21 cellular contexts compared by ENCODE assay signal in genomic region chr12:46159239-46159901, GRCh38.
A peak's percentile ranks its signal among the peaks of the same experiment; 100 is the strongest.
DNase-seq lines count a peak whose midpoint lies in the region; ATAC-seq, FAIRE-seq and TF ChIP-seq lines count a peak whose summit lies in the region.
"Had no signal": no experiment of that assay in that cellular context is flagged by ENCODE, and none has a peak within 500 bp of the region (broad histone marks: within the 10 kb centered on the region; RNA-seq: fewer than 3 reads in every experiment).

No MANE protein-coding gene starts in this region.

- ATAC-seq in RWPE2 (ENCODE audit: low read depth) (no peak), naive B cell (ENCODE audit: low read depth in 2 of 2) (no peak)
- ATAC-seq: GM12878, K562, right lobe of liver had no signal

- H3K36me3 ChIP-seq in RWPE2 (ENCODE audit: low read depth): no peaks in the 10 kb centered on the region
- H3K36me3 ChIP-seq in H1 (ENCODE audit: control insufficient read depth in 2 of 4, insufficient read depth in 4 of 4, low read length in 3 of 4): no peaks in the 10 kb centered on the region
- H3K36me3 ChIP-seq in transverse colon: no peaks in the 10 kb centered on the region
- H3K36me3 ChIP-seq in spleen: no peaks in the 10 kb centered on the region
- H3K36me3 ChIP-seq: right lobe of liver had no signal

- in situ Hi-C loops in transverse colon (cut with MboI; ENCODE audit: low pct_ligation_motif_present in 1 of 4, low pct_unique_long_range_greater_than_20kb in 1 of 4, low sequenced_read_pairs in 3 of 4): loop anchor here in 2 of 4 donors (25.0 kb wide), 2 partner anchors 103 to 128 kb away; partner anchors contain the start of gene SLC38A1 (in 1 of the 2)

- no peak overlapping the region for H4K91ac ChIP-seq in H1 (replicated peaks; ENCODE audit: insufficient read length, low read length)

- no peak overlapping the region for H2BK20ac ChIP-seq in H1 (ENCODE audit: low read length)

- H3K9me3 Mint-ChIP-seq in naive B cell: peaks cover 4 to 20% (median 13%) of the 10 kb centered on the region in 7 donors
- H3K9me3 Mint-ChIP-seq: CD4-positive, alpha-beta T cell; dendritic cell treated with granulocyte-macrophage colony-stimulating factor and Interleukin-4, amounts not matched to agents 40 ng/mL and 50 ng/mL, for 4 days had no signal

- POLR2A ChIA-PET in H1 (lab: Charles Lee; ENCODE audit: partially characterized antibody): no interaction called here

- H3K27me3 Mint-ChIP-seq in naive B cell: no peaks in the 10 kb centered on the region
- H3K27me3 Mint-ChIP-seq: activated CD4-positive, alpha-beta memory T cell treated with anti-CD3 and anti-CD28 coated beads for 36 hours; CD4-positive, alpha-beta T cell had no signal

- no peaks in the 10 kb centered on the region for H3K79me2 ChIP-seq in H1 (ENCODE audit: control insufficient read depth in 1 of 2, insufficient read depth in 2 of 2, low read length in 2 of 2)

- FAIRE-seq in H1 (lab: Jason Lieb, UNC): no peak
- FAIRE-seq: islet of Langerhans, K562 had no signal

- TF ChIP-seq RAD21 in H1 (IDR thresholded peaks at IDR 0.05 in 1 of 2, conservative IDR thresholded peaks at IDR 0.05 in 1 of 2; ENCODE audit: low read depth in 2 of 2, low read length in 2 of 2): no peak

- TF ChIP-seq EP300 in H1 (IDR thresholded peaks at IDR 0.05; ENCODE audit: borderline replicate concordance in 1 of 2, low read depth in 2 of 2, low read length in 2 of 2): no peak
- no peak for TF ChIP-seq EP300 in transverse colon (IDR thresholded peaks at IDR 0.05; ENCODE audit: low read depth)

- H2BK120ac ChIP-seq in H1 (replicated peaks; ENCODE audit: low read depth, low read length): no peak overlapping the region

- TF ChIP-seq POLR2A in H1 (IDR thresholded peaks at IDR 0.05; ENCODE audit: control extremely low read depth in 1 of 2, low read depth in 2 of 2, low read length in 2 of 2) (no peak), transverse colon (IDR thresholded peaks at IDR 0.05) (no peak), spleen (IDR thresholded peaks at IDR 0.05) (no peak)

- no peak for DNase-seq in RWPE2 (ENCODE audit: low spot score)
- no peak for DNase-seq in H1 (ENCODE audit: low read depth in 1 of 2, low spot score in 2 of 2)
- no peak for DNase-seq in naive B cell
- DNase-seq in transverse colon: no peak
- DNase-seq in NCI-H2227 treated with DMSO at 0.1 percent for 48 hours (lab: John Stamatoyannopoulos, UW): no peak
- DNase-seq in NCI-H82 (lab: John Stamatoyannopoulos, UW): no peak
- DNase-seq in posterior vena cava (ENCODE audit: low spot score): no peak
- no peak for DNase-seq in spleen
- DNase-seq: activated CD4-positive, alpha-beta memory T cell treated with anti-CD3 and anti-CD28 coated beads for 36 hours; activated CD4-positive, CD25-positive, alpha-beta regulatory T cell; activated gamma-delta T cell treated with Interleukin-2 at 50 U/mL for 16 hours; CD4-positive, alpha-beta T cell; hypothalamus; NCI-H526; occipital lobe; right lobe of liver; substantia nigra had no signal

- H4K8ac ChIP-seq in H1 (ENCODE audit: extremely low read depth, insufficient read depth, low read length): no peak overlapping the region

- H3K9me3 ChIP-seq in RWPE2 (ENCODE audit: severe bottlenecking) (peaks cover 2% of the 10 kb centered on the region), H1 (ENCODE audit: insufficient read depth in 2 of 2, low read depth in 1 of 2, low read length in 1 of 2) (no peaks in the 10 kb centered on the region), transverse colon (no peaks in the 10 kb centered on the region), spleen (peaks cover 0 to 17% (median 12%) of the 10 kb centered on the region in 8 donors)
- H3K9me3 ChIP-seq: right lobe of liver had no signal

- H3K4me2 ChIP-seq in H1 (ENCODE audit: insufficient read depth in 1 of 2, low read depth in 2 of 2, low read length in 2 of 2): no peak overlapping the region

- TF ChIP-seq CTCF in RWPE2 (IDR thresholded peaks at IDR 0.05; ENCODE audit: poor library complexity, severe bottlenecking) (no peak), H1 (IDR thresholded peaks at IDR 0.05; ENCODE audit: control extremely low read depth in 1 of 3, insufficient read depth in 1 of 3, low read depth in 1 of 3, low read length in 3 of 3) (no peak), transverse colon (IDR thresholded peaks at IDR 0.05) (no peak), spleen (IDR thresholded peaks at IDR 0.05 in 8 of 11, conservative IDR thresholded peaks at IDR 0.05 in 3 of 11) (no peak)

- H3K14ac ChIP-seq in H1 (ENCODE audit: insufficient read length): no peak overlapping the region

- H3K4me1 ChIP-seq in RWPE2 (ENCODE audit: insufficient read depth, poor library complexity, severe bottlenecking) (peaks cover 57% of the 10 kb centered on the region), H1 (replicated peaks in 1 of 4; ENCODE audit: control insufficient read depth in 3 of 4, insufficient read depth in 4 of 4, low read length in 3 of 4) (no peaks in the 10 kb centered on the region), transverse colon (peaks cover 0 to 38% (median 22%) of the 10 kb centered on the region in 4 donors), spleen (peaks cover 0 to 14% (median 0%) of the 10 kb centered on the region in 6 donors)
- H3K4me1 ChIP-seq: right lobe of liver had no signal

- H3K79me1 ChIP-seq in H1 (ENCODE audit: low read depth, low read length): no peaks in the 10 kb centered on the region

- no peak overlapping the region for H3K23ac ChIP-seq in H1 (ENCODE audit: insufficient read length)

- H3K4ac ChIP-seq in H1 (replicated peaks; ENCODE audit: insufficient read length, low read depth, low read length): no peak overlapping the region

- H3K9ac ChIP-seq in H1 (replicated peaks in 1 of 4; ENCODE audit: extremely low read depth in 1 of 4, low read depth in 3 of 4, low read length in 3 of 4): no peak overlapping the region

- H3K4me3 ChIP-seq in RWPE2 (ENCODE audit: severe bottlenecking) (no peak overlapping the region), H1 (ENCODE audit: extremely low read depth in 1 of 4, insufficient read depth in 2 of 4, low read depth in 3 of 4, low read length in 4 of 4) (no peak overlapping the region), transverse colon (no peak overlapping the region), spleen (no peak overlapping the region)
- H3K4me3 ChIP-seq: GM12878, K562, right lobe of liver had no signal

- peak overlapping the region; percentile 25; the same call in 1 of the 2 replicates for H2AFZ ChIP-seq in H1 (ENCODE audit: low read length)

- peak overlapping the region; percentile 91 for H3K27ac ChIP-seq in RWPE2 (ENCODE audit: poor library complexity, severe bottlenecking)
- H3K27ac ChIP-seq in H1 (ENCODE audit: low read depth, low read length): no peak overlapping the region
- H3K27ac ChIP-seq in transverse colon: peak overlapping the region; percentile 17 to 76 (median 74)
- no peak overlapping the region for H3K27ac ChIP-seq in spleen
- H3K27ac ChIP-seq: right lobe of liver had no signal

- intact Hi-C loops in transverse colon (cut with DNase I; ENCODE audit: low total_unique reads) (loop anchor here (10.0 kb wide), 1 partner anchor 105 kb away; the partner anchor contains the start of gene SLC38A1), posterior vena cava (cut with DNase I) (no loop called here), spleen (cut with DNase I; ENCODE audit: low total_unique reads) (loop anchor here (10.0 kb wide), 1 partner anchor 145 kb away; no protein-coding TSS in a partner anchor)

- H2BK12ac ChIP-seq in H1 (ENCODE audit: low read depth, low read length): no peak overlapping the region

- no peaks in the 10 kb centered on the region for H4K20me1 ChIP-seq in H1 (replicated peaks in 1 of 2; ENCODE audit: control insufficient read depth in 1 of 2, insufficient read depth in 2 of 2, low read length in 2 of 2)

- peak overlapping the region in 4 of 6 donors; percentile 36 to 66 (median 55) for H3K27ac Mint-ChIP-seq in naive B cell
- H3K27ac Mint-ChIP-seq: activated CD4-positive, alpha-beta memory T cell treated with anti-CD3 and anti-CD28 coated beads for 36 hours; CD4-positive, alpha-beta T cell; dendritic cell treated with granulocyte-macrophage colony-stimulating factor and Interleukin-4, amounts not matched to agents 40 ng/mL and 50 ng/mL, for 4 days had no signal

- CTCF ChIA-PET in H1 (lab: Charles Lee; ENCODE audit: partially characterized antibody): interaction anchor here (0.6 to 1.8 kb wide), 4 partner anchors 9 to 142 kb away, joined by 3 to 4 read pairs (median 4); no protein-coding TSS in a partner anchor

- 96% methylated on average over 2 of the region's 2 CpGs; no CpG with 5 or more reads in 1 of the 2 experiments for WGBS in H1 (ENCODE audit: extremely low coverage in 1 of 2, insufficient coverage in 1 of 2, insufficient read length in 1 of 2, insufficient replicate concordance in 2 of 2, low coverage in 1 of 2, low lambda C conversion rate in 2 of 2, missing lambda C conversion rate in 1 of 2), 2 experiments
- 66 to 86% methylated on average over 2 of the region's 2 CpGs for WGBS in transverse colon (ENCODE audit: low coverage in 1 of 2), 2 donors
- WGBS in spleen, 5 donors: 84 to 94% (median 92%) methylated on average over 2 of the region's 2 CpGs

- no peak overlapping the region for H2BK5ac ChIP-seq in H1 (ENCODE audit: low read depth, low read length)

- H3K4me3 Mint-ChIP-seq in naive B cell: peak overlapping the region in 2 of 8 donors; percentile 22 to 65
- H3K4me3 Mint-ChIP-seq: activated CD4-positive, alpha-beta memory T cell treated with anti-CD3 and anti-CD28 coated beads for 36 hours; CD4-positive, alpha-beta T cell; dendritic cell treated with granulocyte-macrophage colony-stimulating factor and Interleukin-4, amounts not matched to agents 40 ng/mL and 50 ng/mL, for 4 days had no signal

- H3K23me2 ChIP-seq in H1 (ENCODE audit: low read depth, low read length): no peaks in the 10 kb centered on the region

- no peak overlapping the region for H4K5ac ChIP-seq in H1 (ENCODE audit: insufficient read length, low read depth, low read length)

- no peak overlapping the region for H2BK15ac ChIP-seq in H1 (ENCODE audit: low read length)

- peaks cover 5 to 17% of the 10 kb centered on the region in 2 donors for H3K36me3 Mint-ChIP-seq in naive B cell

- no peak overlapping the region for H3K18ac ChIP-seq in H1 (ENCODE audit: extremely low read depth, low read length)

- no peak overlapping the region for H3K56ac ChIP-seq in H1 (replicated peaks; ENCODE audit: insufficient read length, low read depth, low read length)

- no peak overlapping the region for H2AK5ac ChIP-seq in H1 (ENCODE audit: low read depth, low read length)

- H3K4me1 Mint-ChIP-seq in naive B cell: peaks cover 6 to 46% (median 34%) of the 10 kb centered on the region in 3 donors

- H3K27me3 ChIP-seq in RWPE2 (ENCODE audit: insufficient read depth, poor library complexity, severe bottlenecking) (no peaks in the 10 kb centered on the region), H1 (replicated peaks in 1 of 4; ENCODE audit: control insufficient read depth in 3 of 4, extremely low read depth in 1 of 4, insufficient read depth in 3 of 4, low read length in 3 of 4) (no peaks in the 10 kb centered on the region), transverse colon (no peaks in the 10 kb centered on the region), spleen (replicated peaks in 1 of 7) (no peaks in the 10 kb centered on the region)
- H3K27me3 ChIP-seq: right lobe of liver had no signal

TF ChIP-seq in H1, 55 proteins besides CTCF, POLR2A, EP300 and RAD21 (continues in another document):
- TF ChIP-seq SIN3A (conservative IDR thresholded peaks at IDR 0.05 in 1 of 2, IDR thresholded peaks at IDR 0.05 in 1 of 2; ENCODE audit: low read depth in 1 of 2, low read length in 2 of 2): no peak

Comparison
In these comparisons a context has a peak if more than half of its experiments do, and no peak if none do; other contexts are left out.
1. H3K27ac ChIP-seq: peak in RWPE2 (single experiment) and transverse colon (4 of 4); none in H1 (single experiment) and spleen (0 of 8).
2. intact Hi-C loops: an anchor here in transverse colon (10.0 kb wide) and spleen (10.0 kb wide); none called in posterior vena cava.